Comparison of ENCODE assay signal across 24 cellular contexts in the genomic region with DNA sequence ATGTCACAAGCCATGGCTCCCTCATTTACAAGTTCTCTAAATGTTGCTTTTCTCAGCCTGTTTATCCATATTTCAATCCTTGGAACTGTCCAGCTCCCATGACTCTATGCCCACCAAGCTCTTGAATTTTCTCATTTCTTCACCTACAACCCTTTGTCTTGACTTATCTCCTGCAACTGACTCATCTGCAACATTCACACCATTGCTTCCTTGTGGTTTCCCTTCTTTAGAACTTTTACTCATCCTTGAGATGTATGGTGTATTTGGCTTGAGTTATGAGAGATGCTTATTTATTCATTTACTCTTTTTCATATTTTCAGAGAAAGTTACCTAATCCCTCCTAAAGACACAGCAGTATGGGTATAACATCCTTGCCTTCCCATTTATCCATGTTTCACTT. TPM values are rescaled to one million over a fixed set of nuclear protein-coding genes. Genes with fewer than 3 reads are reported as not detected.
DNase-seq lines count a peak whose midpoint lies in the region; ATAC-seq and TF ChIP-seq lines count a peak whose summit lies in the region.
"Had no signal": no experiment of that assay in that cellular context is flagged by ENCODE, and none has a peak within 500 bp of the region (broad histone marks: within the 10 kb centered on the region; RNA-seq: fewer than 3 reads in every experiment).

No MANE protein-coding gene starts in this region.

- H3K18ac ChIP-seq in IMR-90 (ENCODE audit: low read depth, low read length): no peak overlapping the region

- no peak overlapping the region for H3K27ac Mint-ChIP-seq in activated T-cell treated with anti-CD3 and anti-CD28 coated beads, Interleukin-2, amount 50 U/mL, for 72 hours
- no peak overlapping the region for H3K27ac Mint-ChIP-seq in activated T-helper 17 cell treated with anti-CD3 and anti-CD28 coated beads, Interleukin-2, amount 50 U/mL, for 72 hours
- H3K27ac Mint-ChIP-seq: CD8-positive, alpha-beta T cell; IgD-negative memory B cell had no signal

- no peaks in the 10 kb centered on the region for H3K27me3 Mint-ChIP-seq in activated T-cell treated with anti-CD3 and anti-CD28 coated beads, Interleukin-2, amount 50 U/mL, for 72 hours (ENCODE audit: low read depth)
- no peaks in the 10 kb centered on the region for H3K27me3 Mint-ChIP-seq in activated T-helper 17 cell treated with anti-CD3 and anti-CD28 coated beads, Interleukin-2, amount 50 U/mL, for 72 hours
- H3K27me3 Mint-ChIP-seq: IgD-negative memory B cell had no signal

- TSS peak; percentile 77 for BruUV-seq in IMR-90 (replicated peaks; lab: Mats Ljungman, UMichigan)

- no peak overlapping the region for H3K4me2 ChIP-seq in IMR-90 (ENCODE audit: low read depth, low read length)
- H3K4me2 ChIP-seq in GM23248 (ENCODE audit: unreplicated experiment): no peak overlapping the region
- H3K4me2 ChIP-seq: A549, KMS-11, PC-9 had no signal

- H2AK9ac ChIP-seq in IMR-90 (replicated peaks; ENCODE audit: low read depth, low read length, poor library complexity): no peak overlapping the region

- no peak overlapping the region for H4K5ac ChIP-seq in IMR-90 (ENCODE audit: low read depth, low read length)

- no peak overlapping the region for H3K56ac ChIP-seq in IMR-90 (ENCODE audit: extremely low read depth, insufficient read depth, low read length)

- H3K4me1 Mint-ChIP-seq in activated T-cell treated with anti-CD3 and anti-CD28 coated beads, Interleukin-2, amount 50 U/mL, for 72 hours (ENCODE audit: low read depth): peaks cover 11% of the 10 kb centered on the region
- no peaks in the 10 kb centered on the region for H3K4me1 Mint-ChIP-seq in activated T-helper 17 cell treated with anti-CD3 and anti-CD28 coated beads, Interleukin-2, amount 50 U/mL, for 72 hours

- no peaks in the 10 kb centered on the region for H3K9me3 ChIP-seq in IMR-90 (ENCODE audit: control insufficient read depth, insufficient read depth, low read length)
- H3K9me3 ChIP-seq in GM23248 (ENCODE audit: low read depth): no peaks in the 10 kb centered on the region
- H3K9me3 ChIP-seq: A549, Caco-2, SJSA1 had no signal

- DNase-seq in activated T-cell treated with anti-CD3 and anti-CD28 coated beads, Interleukin-2, amount 50 U/mL, for 72 hours: no peak
- no peak for DNase-seq in activated T-cell treated with anti-CD3 and anti-CD28 coated beads, Interleukin-2, amount 50 U/mL, for 48 hours
- no peak for DNase-seq in IMR-90
- no peak for DNase-seq in stimulated activated naive CD8-positive, alpha-beta T cell treated with anti-CD3 and anti-CD28 coated beads, Interleukin-15, Interleukin-2, amounts not matched to agents 100 U/mL and 50 U/mL, for 24 hours
- no peak for DNase-seq in NK-92 treated with Interleukin-12 subunit alpha and Interleukin-12 subunit beta, amount 100 ng/mL, for 24 hours (lab: John Stamatoyannopoulos, UW)
- no peak for DNase-seq in GM23248
- DNase-seq: C1 segment of cervical spinal cord; Caco-2; CD8-positive, alpha-beta T cell; DMS 273 treated with DMSO at 0.1 percent for 48 hours; DMS79 treated with DMSO at 0.1 percent for 48 hours; GF-D8; MM.1S; NCI-H2029; NCI-H446; NCI-H524 treated with DMSO at 0.1 percent for 48 hours; NCI-H774; PC-9 had no signal

- no peak overlapping the region for H3K4me3 Mint-ChIP-seq in activated T-cell treated with anti-CD3 and anti-CD28 coated beads, Interleukin-2, amount 50 U/mL, for 72 hours
- H3K4me3 Mint-ChIP-seq in activated T-helper 17 cell treated with anti-CD3 and anti-CD28 coated beads, Interleukin-2, amount 50 U/mL, for 72 hours: no peak overlapping the region
- H3K4me3 Mint-ChIP-seq: CD8-positive, alpha-beta T cell; IgD-negative memory B cell had no signal

- H3K79me1 ChIP-seq in IMR-90 (ENCODE audit: low read depth in 1 of 2, low read length in 2 of 2): no peaks in the 10 kb centered on the region

- no peak overlapping the region for H2AK5ac ChIP-seq in IMR-90 (ENCODE audit: low read depth, low read length)

- peak; percentile 77 to 89 for ATAC-seq in activated T-cell treated with anti-CD3 and anti-CD28 coated beads, Interleukin-2, amount 50 U/mL, for 72 hours (replicated peaks in 1 of 2)
- ATAC-seq in IMR-90 (ENCODE audit: low read depth): no peak
- peak; percentile 81 for ATAC-seq in activated T-helper 17 cell treated with anti-CD3 and anti-CD28 coated beads, Interleukin-2, amount 50 U/mL, for 72 hours (replicated peaks)
- peak; percentile 68 for ATAC-seq in stimulated activated naive CD8-positive, alpha-beta T cell treated with anti-CD3 and anti-CD28 coated beads, Interleukin-15, Interleukin-2, amounts not matched to agents 100 U/mL and 50 U/mL, for 24 hours
- ATAC-seq: A549; CD8-positive, alpha-beta T cell; Right ventricle myocardium inferior had no signal

- H3K4me3 ChIP-seq in IMR-90 (ENCODE audit: insufficient read depth, low read depth, low read length) (no peak overlapping the region), GM23248 (no peak overlapping the region)
- H3K4me3 ChIP-seq: A549, PC-9, SJSA1 had no signal

- intact Hi-C loops in IMR-90 (cut with micrococcal nuclease): no loop called here

- H4K20me1 ChIP-seq in IMR-90 (ENCODE audit: insufficient read depth, low read length) (no peaks in the 10 kb centered on the region), GM23248 (ENCODE audit: insufficient read depth) (no peaks in the 10 kb centered on the region)

- CTCF ChIA-PET in IMR-90 (lab: Yijun Ruan, JAX): no interaction called here

- H3K14ac ChIP-seq in IMR-90 (replicated peaks; ENCODE audit: low read depth, low read length): no peak overlapping the region

- H3K27ac ChIP-seq in IMR-90 (ENCODE audit: insufficient read depth, low read length): no peak overlapping the region
- no peak overlapping the region for H3K27ac ChIP-seq in GM23248
- H3K27ac ChIP-seq: A549, KMS-11, PC-9, SJSA1 had no signal

- no peak overlapping the region for H3K23ac ChIP-seq in IMR-90 (ENCODE audit: low read depth, low read length)

- no peak overlapping the region for H3K9ac ChIP-seq in IMR-90 (ENCODE audit: low read depth, low read length)
- no peak overlapping the region for H3K9ac ChIP-seq in GM23248
- H3K9ac ChIP-seq: KMS-11 had no signal

- no peak overlapping the region for H2AFZ ChIP-seq in IMR-90 (replicated peaks; ENCODE audit: low read length, poor library complexity)
- H2AFZ ChIP-seq in GM23248: no peak overlapping the region
- H2AFZ ChIP-seq: PC-9 had no signal

- no peak for TF ChIP-seq POLR2A in IMR-90 (IDR thresholded peaks at IDR 0.05; ENCODE audit: low read depth, low read length)

- in situ Hi-C loops in IMR-90 (cut with MboI; ENCODE audit: low sequenced_read_pairs) (no loop called here), GM23248 (cut with MboI) (no loop called here)

- no peaks in the 10 kb centered on the region for H3K27me3 ChIP-seq in IMR-90 (ENCODE audit: control insufficient read depth, insufficient read depth, low read length)
- H3K27me3 ChIP-seq in GM23248 (replicated peaks; ENCODE audit: insufficient read depth): no peaks in the 10 kb centered on the region
- H3K27me3 ChIP-seq: SJSA1 had no signal

- H3K36me3 Mint-ChIP-seq in activated T-cell treated with anti-CD3 and anti-CD28 coated beads, Interleukin-2, amount 50 U/mL, for 72 hours (ENCODE audit: insufficient read depth in 2 of 2): peaks cover 0 to 4% of the 10 kb centered on the region in 2 donors
- peaks cover 52% of the 10 kb centered on the region for H3K36me3 Mint-ChIP-seq in activated T-helper 17 cell treated with anti-CD3 and anti-CD28 coated beads, Interleukin-2, amount 50 U/mL, for 72 hours (ENCODE audit: low read depth)

- no peak overlapping the region for H2BK5ac ChIP-seq in IMR-90 (ENCODE audit: low read depth, low read length, poor library complexity, severe bottlenecking)

- no peaks in the 10 kb centered on the region for H3K9me1 ChIP-seq in IMR-90 (ENCODE audit: insufficient read depth, low read length)

- H3K79me2 ChIP-seq in GM23248 (ENCODE audit: insufficient read depth): no peaks in the 10 kb centered on the region

- H4K91ac ChIP-seq in IMR-90 (ENCODE audit: insufficient read depth, low read depth, low read length): no peak overlapping the region

- dilution Hi-C loops in IMR-90 (cut with HindIII; ENCODE audit: low sequenced_read_pairs, unreplicated experiment): no loop called here

- no peak overlapping the region for H2BK120ac ChIP-seq in IMR-90 (ENCODE audit: low read depth, low read length)

- no peak overlapping the region for H2BK15ac ChIP-seq in IMR-90 (ENCODE audit: low read depth, low read length)

- TF ChIP-seq CTCF in IMR-90 (conservative IDR thresholded peaks at IDR 0.05; ENCODE audit: low read depth, low read length): no peak

- no peak for TF ChIP-seq RAD21 in IMR-90 (IDR thresholded peaks at IDR 0.05; ENCODE audit: low read length)

- H3F3A ChIP-seq in GM23248 (ENCODE audit: insufficient read depth): no peaks in the 10 kb centered on the region

- no peak overlapping the region for H2BK20ac ChIP-seq in IMR-90 (ENCODE audit: low read depth, low read length)

- H4K8ac ChIP-seq in IMR-90 (ENCODE audit: low read depth in 2 of 2, low read length in 2 of 2): no peak overlapping the region

- H3K4ac ChIP-seq in IMR-90 (ENCODE audit: low read depth, low read length): no peak overlapping the region

- H3K4me1 ChIP-seq in IMR-90 (ENCODE audit: control insufficient read depth, insufficient read depth, low read length) (0 out of 2 replicates have a peak, but pooled peaks cover 1% of the 10 kb centered on the region), GM23248 (ENCODE audit: insufficient read depth) (no peaks in the 10 kb centered on the region)
- H3K4me1 ChIP-seq: A549, Caco-2, SJSA1 had no signal

- POLR2A ChIA-PET in IMR-90 (lab: Charles Lee; ENCODE audit: unreplicated experiment): interaction anchor here (0.5 kb wide), 1 partner anchor 9 kb away, joined by 3 read pairs; no protein-coding TSS in a partner anchor

- peaks cover 3% of the 10 kb centered on the region for H3K36me3 ChIP-seq in IMR-90 (ENCODE audit: control insufficient read depth, insufficient read depth, low read length)
- peaks cover 3% of the 10 kb centered on the region; the same call in 1 of the 2 replicates for H3K36me3 ChIP-seq in GM23248 (ENCODE audit: low read depth)
- H3K36me3 ChIP-seq: SJSA1 had no signal

- no peaks in the 10 kb centered on the region for H3K9me2 ChIP-seq in GM23248 (ENCODE audit: insufficient read depth)

- H3K9me3 Mint-ChIP-seq in activated T-cell treated with anti-CD3 and anti-CD28 coated beads, Interleukin-2, amount 50 U/mL, for 72 hours: no peaks in the 10 kb centered on the region
- H3K9me3 Mint-ChIP-seq in activated T-helper 17 cell treated with anti-CD3 and anti-CD28 coated beads, Interleukin-2, amount 50 U/mL, for 72 hours: no peaks in the 10 kb centered on the region
- H3K9me3 Mint-ChIP-seq: CD8-positive, alpha-beta T cell; IgD-negative memory B cell had no signal

RNA-seq across cellular contexts. Expression of a gene that starts 18.8 kb away (rescaled TPM):
- 10 to 100 TPM in 1 of 2 donors, 1 to 10 TPM in 1; 9.0 to 10.7 TPM for total RNA-seq in activated T-cell treated with anti-CD3 and anti-CD28 coated beads, Interleukin-2, amount 50 U/mL, for 72 hours
- 8.6 and 12.5 TPM in 2 replicates for total RNA-seq in IMR-90 (2012; rRNA removed)
- 5.3 and 6.1 TPM in 2 replicates for polyA plus RNA-seq in IMR-90 (2012; rRNA removed)
- 2.0 TPM in 2 replicates for polyA plus RNA-seq in IMR-90 (2012; cell fraction: cytosol; rRNA removed)
- polyA plus RNA-seq in IMR-90 (2012; cell fraction: nucleus; rRNA removed; ENCODE audit: low replicate concordance): 1.8 and 20.8 TPM in 2 replicates
- total RNA-seq in activated T-helper 17 cell treated with anti-CD3 and anti-CD28 coated beads, Interleukin-2, amount 50 U/mL, for 72 hours: 1 to 10 TPM; 6.7 to 7.1 TPM
- 5.1 and 12.1 TPM in 2 replicates for total RNA-seq in GM23248 (2014; rRNA removed; shearing (Covaris generic))
- 3.9 and 4.0 TPM in 2 replicates for polyA plus RNA-seq in GM23248 (2016; fragmentation: Nextera tagmentation; extraction: Ambion mirVana)

RNA-seq across cellular contexts. Expression of a gene that starts 41.3 kb away (rescaled TPM):
- 10 to 100 TPM; 12.9 to 19.4 TPM for total RNA-seq in activated T-cell treated with anti-CD3 and anti-CD28 coated beads, Interleukin-2, amount 50 U/mL, for 72 hours
- total RNA-seq in IMR-90 (2012; rRNA removed): 49.1 and 58.0 TPM in 2 replicates
- polyA plus RNA-seq in IMR-90 (2012; rRNA removed) (26.3 and 32.6 TPM in 2 replicates), GM23248 (2016; fragmentation: Nextera tagmentation; extraction: Ambion mirVana) (12.7 and 14.0 TPM in 2 replicates)
- 11.5 and 14.9 TPM in 2 replicates for polyA plus RNA-seq in IMR-90 (2012; cell fraction: cytosol; rRNA removed)
- polyA plus RNA-seq in IMR-90 (2012; cell fraction: nucleus; rRNA removed; ENCODE audit: low replicate concordance): 10.8 and 29.4 TPM in 2 replicates
- 10 to 100 TPM; 11.4 to 18.8 TPM for total RNA-seq in activated T-helper 17 cell treated with anti-CD3 and anti-CD28 coated beads, Interleukin-2, amount 50 U/mL, for 72 hours
- 10.7 and 11.9 TPM in 2 replicates for total RNA-seq in GM23248 (2014; rRNA removed; shearing (Covaris generic))

RNA-seq across cellular contexts. Expression of a gene that starts 46.0 kb away (rescaled TPM):
- total RNA-seq in activated T-cell treated with anti-CD3 and anti-CD28 coated beads, Interleukin-2, amount 50 U/mL, for 72 hours: 100 to 1,000 TPM; 159 to 180 TPM
- 39.4 and 46.8 TPM in 2 replicates for total RNA-seq in IMR-90 (2012; rRNA removed)
- polyA plus RNA-seq in IMR-90 (2012; rRNA removed) (30.4 and 43.6 TPM in 2 replicates), GM23248 (2016; fragmentation: Nextera tagmentation; extraction: Ambion mirVana) (50.2 and 51.1 TPM in 2 replicates)
- 7.4 and 15.7 TPM in 2 replicates for polyA plus RNA-seq in IMR-90 (2012; cell fraction: cytosol; rRNA removed)
- polyA plus RNA-seq in IMR-90 (2012; cell fraction: nucleus; rRNA removed; ENCODE audit: low replicate concordance): 35.2 and 246 TPM in 2 replicates
- total RNA-seq in activated T-helper 17 cell treated with anti-CD3 and anti-CD28 coated beads, Interleukin-2, amount 50 U/mL, for 72 hours: 100 to 1,000 TPM in 1 of 2 donors, 10 to 100 TPM in 1; 91.0 to 159 TPM
- 58.4 and 114 TPM in 2 replicates for total RNA-seq in GM23248 (2014; rRNA removed; shearing (Covaris generic))
- total RNA-seq: Caco-2 had no signal

RNA-seq across cellular contexts. Expression of a gene that starts 47.1 kb away (rescaled TPM):
- total RNA-seq in activated T-cell treated with anti-CD3 and anti-CD28 coated beads, Interleukin-2, amount 50 U/mL, for 72 hours: 1 to 10 TPM in 1 of 2 donors, not detected in 1; 1.6 TPM
- 3.9 and 5.0 TPM in 2 replicates for total RNA-seq in IMR-90 (2012; rRNA removed)
- polyA plus RNA-seq in IMR-90 (2012; rRNA removed) (3.7 and 4.7 TPM in 2 replicates), GM23248 (2016; fragmentation: Nextera tagmentation; extraction: Ambion mirVana) (1.9 and 2.2 TPM in 2 replicates)
- polyA plus RNA-seq in IMR-90 (2012; cell fraction: cytosol; rRNA removed): 1.5 and 1.9 TPM in 2 replicates
- 1.2 and 4.9 TPM in 2 replicates for polyA plus RNA-seq in IMR-90 (2012; cell fraction: nucleus; rRNA removed; ENCODE audit: low replicate concordance)
- under 1 TPM; 0.19 TPM for total RNA-seq in activated T-helper 17 cell treated with anti-CD3 and anti-CD28 coated beads, Interleukin-2, amount 50 U/mL, for 72 hours
- 2.3 and 3.6 TPM in 2 replicates for total RNA-seq in GM23248 (2014; rRNA removed; shearing (Covaris generic))
- total RNA-seq: CD8-positive, alpha-beta T cell had no signal
- polyA plus RNA-seq: IgD-negative memory B cell had no signal
